Comparison of ENCODE assay signal across 9 cellular contexts in genomic region chr17:78759969-78760352, GRCh38. TPM values are rescaled to one million over a fixed set of nuclear protein-coding genes. Genes with fewer than 3 reads are reported as not detected.
A peak's percentile ranks its signal among the peaks of the same experiment; 100 is the strongest.
DNase-seq lines count a peak whose midpoint lies in the region; ATAC-seq and TF ChIP-seq lines count a peak whose summit lies in the region.
"Had no signal": no experiment of that assay in that cellular context is flagged by ENCODE, and none has a peak within 500 bp of the region (broad histone marks: within the 10 kb centered on the region; RNA-seq: fewer than 3 reads in every experiment).

No MANE protein-coding gene starts in this region.

- no peak for TF ChIP-seq CTCF in NB4 (IDR thresholded peaks at IDR 0.05; ENCODE audit: low read depth, low read length)

- no peaks in the 10 kb centered on the region for H3K9me3 Mint-ChIP-seq in activated T-cell treated with anti-CD3 and anti-CD28 coated beads, Interleukin-2, amount 50 U/mL, for 24 hours
- no peaks in the 10 kb centered on the region for H3K9me3 Mint-ChIP-seq in central memory CD8-positive, alpha-beta T cell
- H3K9me3 Mint-ChIP-seq in stimulated activated naive CD8-positive, alpha-beta T cell treated with anti-CD3 and anti-CD28 coated beads, Interleukin-15, amount 100 ng/mL, for 72 hours, result no peaks in the 10 kb centered on the region

- no peak for TF ChIP-seq POLR2A in NB4 (IDR thresholded peaks at IDR 0.05; ENCODE audit: extremely low read depth, insufficient read length)

- DNase-seq in activated T-cell treated with anti-CD3 and anti-CD28 coated beads, Interleukin-2, amount 50 U/mL, for 24 hours, result no peak
- DNase-seq in activated T-cell treated with anti-CD3 and anti-CD28 coated beads, Interleukin-2, amount 50 U/mL, for 1 hour, result no peak
- DNase-seq in NB4 (ENCODE audit: low read depth), result peak; percentile 31
- DNase-seq in central memory CD8-positive, alpha-beta T cell (ENCODE audit: low spot score in 2 of 2), result no peak
- DNase-seq in stimulated activated naive CD8-positive, alpha-beta T cell treated with anti-CD3 and anti-CD28 coated beads, Interleukin-15, amount 100 ng/mL, for 72 hours, result no peak
- DNase-seq in hepatic stellate cell (ENCODE audit: low spot score), result no peak
- DNase-seq in dermis blood vessel endothelial cell, result no peak
- no peak for DNase-seq in GM19240 (ENCODE audit: insufficient read length, low spot score)
- DNase-seq: H7 had no signal

- peak overlapping the region; percentile 97 for H3K27ac Mint-ChIP-seq in activated T-cell treated with anti-CD3 and anti-CD28 coated beads, Interleukin-2, amount 50 U/mL, for 24 hours
- peak overlapping the region; percentile 85 for H3K27ac Mint-ChIP-seq in central memory CD8-positive, alpha-beta T cell (ENCODE audit: low read depth)
- peak overlapping the region; percentile 48 to 98 for H3K27ac Mint-ChIP-seq in stimulated activated naive CD8-positive, alpha-beta T cell treated with anti-CD3 and anti-CD28 coated beads, Interleukin-15, amount 100 ng/mL, for 72 hours

- H3K36me3 Mint-ChIP-seq in activated T-cell treated with anti-CD3 and anti-CD28 coated beads, Interleukin-2, amount 50 U/mL, for 24 hours (ENCODE audit: low read depth), result peaks cover 35% of the 10 kb centered on the region
- H3K36me3 Mint-ChIP-seq in central memory CD8-positive, alpha-beta T cell (ENCODE audit: insufficient read depth), result peaks cover 23% of the 10 kb centered on the region

- no peak for ATAC-seq in central memory CD8-positive, alpha-beta T cell (replicated peaks; ENCODE audit: extremely low read depth, poor library complexity, severe bottlenecking)
- ATAC-seq in stimulated activated naive CD8-positive, alpha-beta T cell treated with anti-CD3 and anti-CD28 coated beads, Interleukin-15, amount 100 ng/mL, for 72 hours, result no peak

- peak overlapping the region; percentile 22 for H3K4me3 ChIP-seq in NB4 (ENCODE audit: low read depth, low read length)

- peaks cover 88% of the 10 kb centered on the region for H3K4me1 Mint-ChIP-seq in activated T-cell treated with anti-CD3 and anti-CD28 coated beads, Interleukin-2, amount 50 U/mL, for 24 hours (ENCODE audit: low read depth)
- H3K4me1 Mint-ChIP-seq in central memory CD8-positive, alpha-beta T cell, result peaks cover 71% of the 10 kb centered on the region
- peaks cover 92% of the 10 kb centered on the region for H3K4me1 Mint-ChIP-seq in stimulated activated naive CD8-positive, alpha-beta T cell treated with anti-CD3 and anti-CD28 coated beads, Interleukin-15, amount 100 ng/mL, for 72 hours

- peak overlapping the region; percentile 71 for H3K4me3 Mint-ChIP-seq in activated T-cell treated with anti-CD3 and anti-CD28 coated beads, Interleukin-2, amount 50 U/mL, for 24 hours
- peak overlapping the region; percentile 55 for H3K4me3 Mint-ChIP-seq in central memory CD8-positive, alpha-beta T cell
- H3K4me3 Mint-ChIP-seq in stimulated activated naive CD8-positive, alpha-beta T cell treated with anti-CD3 and anti-CD28 coated beads, Interleukin-15, amount 100 ng/mL, for 72 hours, result peak overlapping the region; percentile 79 to 80

- no peaks in the 10 kb centered on the region for H3K27me3 Mint-ChIP-seq in activated T-cell treated with anti-CD3 and anti-CD28 coated beads, Interleukin-2, amount 50 U/mL, for 24 hours
- no peaks in the 10 kb centered on the region for H3K27me3 Mint-ChIP-seq in central memory CD8-positive, alpha-beta T cell
- no peaks in the 10 kb centered on the region for H3K27me3 Mint-ChIP-seq in stimulated activated naive CD8-positive, alpha-beta T cell treated with anti-CD3 and anti-CD28 coated beads, Interleukin-15, amount 100 ng/mL, for 72 hours

RNA-seq across cellular contexts. Expression of gene CYTH1, which starts 22.1 kb away (rescaled TPM):
- 50.6 and 51.4 TPM in 2 replicates for total RNA-seq in dermis blood vessel endothelial cell
